In genomic region chr16:57829969-57830360, GRCh38 we compare ENCODE assay signal across 27 cellular contexts. TPM values are rescaled to one million over a fixed set of nuclear protein-coding genes. Genes with fewer than 3 reads are reported as not detected.
"Had no signal": no experiment of that assay in that cellular context is flagged by ENCODE, and none has a peak within 500 bp of the region (broad histone marks: within the 10 kb centered on the region; RNA-seq: fewer than 3 reads in every experiment).

No MANE protein-coding gene starts in this region.

- H3K27me3 ChIP-seq: dorsolateral prefrontal cortex, right lobe of liver, upper lobe of right lung had no signal

- H2AFZ ChIP-seq: parathyroid adenoma had no signal

- H3K79me2 ChIP-seq: parathyroid adenoma had no signal

- H3K27ac ChIP-seq: dorsolateral prefrontal cortex, esophagus muscularis mucosa, parathyroid adenoma, SK-N-MC, upper lobe of right lung had no signal

- ATAC-seq: effector memory CD8-positive, alpha-beta T cell; left colon; stimulated activated effector memory CD8-positive, alpha-beta T cell treated with anti-CD3 and anti-CD28 coated beads, Interleukin-12 subunit alpha, Interleukin-12 subunit beta, amount 100 ng/mL, for 72 hours; stimulated activated naive CD8-positive, alpha-beta T cell treated with anti-CD3 and anti-CD28 coated beads, Interleukin-15, amount 100 ng/mL, for 72 hours; T-helper 17 cell; upper lobe of right lung had no signal

- H3K4me3 ChIP-seq: dorsolateral prefrontal cortex, esophagus muscularis mucosa, right lobe of liver, SK-N-MC, skin epidermis, upper lobe of right lung had no signal

- H3K4me1 ChIP-seq: upper lobe of right lung had no signal

- H3K9me3 ChIP-seq: esophagus muscularis mucosa, right lobe of liver, upper lobe of right lung had no signal

- H3K36me3 ChIP-seq: esophagus muscularis mucosa, right lobe of liver, upper lobe of right lung had no signal

- FAIRE-seq: colon, endothelial cell of umbilical vein, frontal cortex, islet of Langerhans had no signal

- DNase-seq: activated CD4-positive, alpha-beta memory T cell treated with anti-CD3 and anti-CD28 coated beads, Interleukin-2, amount 10 ng/mL, durations not matched to agents 7 days and 5 days; activated CD4-positive, alpha-beta T cell treated with anti-CD3 and anti-CD28 coated beads for 48 hours; activated effector memory CD4-positive, alpha-beta T cell treated with anti-CD3 and anti-CD28 coated beads, Interleukin-2, amount 50 U/mL, for 16 hours; activated naive CD4-positive, alpha-beta T cell treated with anti-CD3 and anti-CD28 coated beads, Interleukin-2, amount 10 ng/mL, durations not matched to agents 7 days and 5 days; activated T-cell treated with anti-CD3 and anti-CD28 coated beads for 4 hours; central memory CD4-positive, alpha-beta T cell; effector memory CD8-positive, alpha-beta T cell; glutamatergic neuron; left colon; mammary epithelial cell; nephron progenitor cell; stimulated activated CD4-positive, alpha-beta T cell treated with anti-CD3 and anti-CD28 coated beads, Interleukin-2, amount 100 ng/mL, for 24 hours; stimulated activated naive CD8-positive, alpha-beta T cell treated with anti-CD3 and anti-CD28 coated beads, Interleukin-15, amount 100 ng/mL, for 72 hours; SW 1271; T-helper 17 cell had no signal

- H3K9ac ChIP-seq: parathyroid adenoma had no signal

RNA-seq across cellular contexts. Expression of gene KIFC3, which starts 27.7 kb away (rescaled TPM):
- total RNA-seq: activated CD4-positive, alpha-beta memory T cell treated with anti-CD3 and anti-CD28 coated beads, Interleukin-2, amount 10 ng/mL, durations not matched to agents 7 days and 5 days had no signal
